1 cellular context compared by ENCODE assay signal in genomic region chr1:211730347-211730746, GRCh38.
TF ChIP-seq lines count a peak whose summit lies in the region.

No MANE protein-coding gene starts in this region.

TF ChIP-seq in K562, 482 proteins besides CTCF, POLR2A, EP300 and RAD21 (continued from another document):
- TF ChIP-seq, protein P1, sequence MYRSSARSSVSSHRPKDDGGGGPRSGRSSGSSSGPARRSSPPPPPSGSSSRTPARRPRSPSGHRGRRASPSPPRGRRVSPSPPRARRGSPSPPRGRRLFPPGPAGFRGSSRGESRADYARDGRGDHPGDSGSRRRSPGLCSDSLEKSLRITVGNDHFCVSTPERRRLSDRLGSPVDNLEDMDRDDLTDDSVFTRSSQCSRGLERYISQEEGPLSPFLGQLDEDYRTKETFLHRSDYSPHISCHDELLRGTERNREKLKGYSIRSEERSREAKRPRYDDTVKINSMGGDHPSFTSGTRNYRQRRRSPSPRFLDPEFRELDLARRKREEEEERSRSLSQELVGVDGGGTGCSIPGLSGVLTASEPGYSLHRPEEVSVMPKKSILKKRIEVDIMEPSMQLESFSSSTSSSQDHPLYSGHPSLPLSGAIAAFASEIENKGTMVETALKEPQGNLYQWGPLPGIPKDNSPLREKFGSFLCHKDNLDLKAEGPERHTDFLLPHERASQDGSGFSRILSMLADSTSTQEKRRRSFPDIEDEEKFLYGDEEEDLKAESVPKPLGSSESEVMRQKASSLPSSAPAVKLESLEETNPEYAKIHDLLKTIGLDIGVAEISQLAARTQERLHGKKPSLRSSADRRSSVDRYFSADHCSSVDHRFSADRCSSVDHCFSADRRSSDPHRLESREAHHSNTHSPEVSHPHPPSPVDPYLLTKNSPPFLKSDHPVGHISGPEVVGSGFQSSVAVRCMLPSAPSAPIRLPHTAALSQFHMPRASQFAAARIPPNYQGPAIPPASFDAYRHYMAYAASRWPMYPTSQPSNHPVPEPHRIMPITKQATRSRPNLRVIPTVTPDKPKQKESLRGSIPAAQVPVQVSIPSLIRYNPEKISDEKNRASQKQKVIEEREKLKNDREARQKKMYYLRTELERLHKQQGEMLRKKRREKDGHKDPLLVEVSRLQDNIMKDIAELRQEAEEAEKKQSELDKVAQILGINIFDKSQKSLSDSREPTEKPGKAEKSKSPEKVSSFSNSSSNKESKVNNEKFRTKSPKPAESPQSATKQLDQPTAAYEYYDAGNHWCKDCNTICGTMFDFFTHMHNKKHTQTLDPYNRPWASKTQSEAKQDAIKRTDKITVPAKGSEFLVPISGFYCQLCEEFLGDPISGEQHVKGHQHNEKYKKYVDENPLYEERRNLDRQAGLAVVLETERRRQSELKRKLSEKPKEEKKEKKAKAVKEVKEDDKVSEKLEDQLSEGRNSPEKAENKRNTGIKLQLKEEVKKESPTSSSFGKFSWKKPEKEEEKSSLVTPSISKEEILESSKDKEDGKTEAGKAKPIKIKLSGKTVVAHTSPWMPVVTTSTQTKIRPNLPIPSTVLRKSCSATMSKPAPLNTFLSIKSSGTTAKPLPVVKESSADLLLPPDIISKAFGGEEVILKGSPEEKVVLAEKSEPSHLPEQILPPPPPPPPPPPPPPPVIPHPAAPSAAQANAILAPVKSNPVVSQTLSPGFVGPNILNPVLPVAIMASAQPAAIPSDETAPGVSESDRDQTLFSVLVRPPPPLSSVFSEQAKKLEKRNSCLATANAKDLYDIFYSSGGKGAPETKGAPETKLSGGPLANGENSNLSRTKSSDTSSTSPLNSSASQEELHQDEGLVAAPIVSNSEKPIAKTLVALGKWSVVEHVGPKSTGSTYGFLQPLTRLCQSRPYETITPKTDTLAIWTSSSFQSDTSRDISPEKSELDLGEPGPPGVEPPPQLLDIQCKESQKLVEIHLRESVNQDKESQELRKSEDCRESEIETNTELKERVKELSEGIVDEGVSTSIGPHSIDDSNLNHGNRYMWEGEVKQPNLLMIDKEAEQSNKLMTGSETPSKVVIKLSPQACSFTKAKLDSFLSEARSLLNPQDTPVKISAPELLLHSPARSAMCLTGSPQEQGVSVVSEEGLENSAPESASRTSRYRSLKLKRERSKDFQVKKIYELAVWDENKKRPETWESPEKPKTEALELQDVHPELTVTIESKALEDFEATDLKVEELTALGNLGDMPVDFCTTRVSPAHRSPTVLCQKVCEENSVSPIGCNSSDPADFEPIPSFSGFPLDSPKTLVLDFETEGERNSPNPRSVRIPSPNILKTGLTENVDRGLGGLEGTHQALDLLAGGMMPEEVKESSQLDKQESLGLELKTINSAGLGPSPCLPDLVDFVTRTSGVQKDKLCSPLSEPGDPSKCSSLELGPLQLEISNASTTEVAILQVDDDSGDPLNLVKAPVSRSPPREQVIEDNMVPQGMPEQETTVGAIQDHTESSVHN (IDR thresholded peaks at IDR 0.05; ENCODE audit: borderline replicate concordance in 1 of 2, low read depth in 1 of 2) = no peak
